In the genomic region with DNA sequence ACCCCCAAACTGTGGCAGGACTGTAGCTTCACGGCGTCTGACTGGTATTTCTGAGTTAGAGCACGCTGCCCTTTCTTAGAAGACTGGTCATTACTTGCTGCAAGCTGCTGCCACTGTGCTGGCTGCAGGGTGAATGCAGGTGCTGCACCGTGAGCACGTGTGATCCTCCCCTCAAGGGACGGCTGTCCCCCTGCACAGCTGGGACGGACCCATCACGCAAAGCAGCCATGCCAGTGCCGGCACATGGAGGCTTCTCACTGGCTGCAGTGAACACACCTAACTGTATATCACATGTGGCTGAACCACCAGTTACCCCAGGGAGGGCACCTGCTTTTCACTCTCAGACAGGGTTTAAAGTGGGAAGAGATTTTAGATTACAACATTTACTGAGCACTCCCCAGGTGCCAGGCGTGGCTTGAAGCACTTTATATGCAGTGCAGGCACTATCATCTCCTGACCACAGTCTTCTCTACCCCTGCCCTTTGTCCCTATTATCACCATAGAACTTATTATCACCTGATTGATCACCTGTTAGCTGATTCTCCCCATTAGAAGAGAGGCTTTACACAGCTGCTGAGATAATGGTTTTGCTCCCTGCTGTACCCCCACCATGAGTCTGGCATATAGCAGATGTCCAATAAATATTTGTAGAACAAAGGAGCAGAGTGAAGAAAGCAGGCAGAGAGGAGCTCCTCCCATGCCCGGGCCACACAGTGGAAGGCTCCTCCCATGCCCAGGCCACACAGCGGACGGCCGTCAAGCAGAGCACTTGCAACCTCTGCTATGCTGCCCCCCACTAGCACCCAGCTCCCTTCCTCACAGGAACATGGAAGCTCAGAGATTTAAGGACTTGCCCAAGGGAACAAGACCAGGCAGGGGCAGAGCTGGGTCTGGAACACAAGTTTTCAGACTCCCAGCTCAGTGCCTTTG, we compare ENCODE assay signal across 1 cellular context.
TF ChIP-seq lines count a peak whose summit lies in the region.

No MANE protein-coding gene starts in this region.

TF ChIP-seq in HepG2, 621 proteins besides CTCF, POLR2A, EP300 and RAD21:
- no peak for TF ChIP-seq NCOA5 (CRISPR knock-in tag; IDR thresholded peaks at IDR 0.05)
- no peak for TF ChIP-seq ZSCAN22 (CRISPR knock-in tag; IDR thresholded peaks at IDR 0.05)
- TF ChIP-seq LBX2 (CRISPR knock-in tag; IDR thresholded peaks at IDR 0.05; ENCODE audit: borderline replicate concordance), result no peak
- no peak for TF ChIP-seq ZBTB38 (CRISPR knock-in tag; IDR thresholded peaks at IDR 0.05)
- TF ChIP-seq, protein P1, sequence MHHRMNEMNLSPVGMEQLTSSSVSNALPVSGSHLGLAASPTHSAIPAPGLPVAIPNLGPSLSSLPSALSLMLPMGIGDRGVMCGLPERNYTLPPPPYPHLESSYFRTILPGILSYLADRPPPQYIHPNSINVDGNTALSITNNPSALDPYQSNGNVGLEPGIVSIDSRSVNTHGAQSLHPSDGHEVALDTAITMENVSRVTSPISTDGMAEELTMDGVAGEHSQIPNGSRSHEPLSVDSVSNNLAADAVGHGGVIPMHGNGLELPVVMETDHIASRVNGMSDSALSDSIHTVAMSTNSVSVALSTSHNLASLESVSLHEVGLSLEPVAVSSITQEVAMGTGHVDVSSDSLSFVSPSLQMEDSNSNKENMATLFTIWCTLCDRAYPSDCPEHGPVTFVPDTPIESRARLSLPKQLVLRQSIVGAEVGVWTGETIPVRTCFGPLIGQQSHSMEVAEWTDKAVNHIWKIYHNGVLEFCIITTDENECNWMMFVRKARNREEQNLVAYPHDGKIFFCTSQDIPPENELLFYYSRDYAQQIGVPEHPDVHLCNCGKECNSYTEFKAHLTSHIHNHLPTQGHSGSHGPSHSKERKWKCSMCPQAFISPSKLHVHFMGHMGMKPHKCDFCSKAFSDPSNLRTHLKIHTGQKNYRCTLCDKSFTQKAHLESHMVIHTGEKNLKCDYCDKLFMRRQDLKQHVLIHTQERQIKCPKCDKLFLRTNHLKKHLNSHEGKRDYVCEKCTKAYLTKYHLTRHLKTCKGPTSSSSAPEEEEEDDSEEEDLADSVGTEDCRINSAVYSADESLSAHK (CRISPR knock-in tag; IDR thresholded peaks at IDR 0.05; ENCODE audit: borderline replicate concordance), result no peak
- TF ChIP-seq, protein P2, sequence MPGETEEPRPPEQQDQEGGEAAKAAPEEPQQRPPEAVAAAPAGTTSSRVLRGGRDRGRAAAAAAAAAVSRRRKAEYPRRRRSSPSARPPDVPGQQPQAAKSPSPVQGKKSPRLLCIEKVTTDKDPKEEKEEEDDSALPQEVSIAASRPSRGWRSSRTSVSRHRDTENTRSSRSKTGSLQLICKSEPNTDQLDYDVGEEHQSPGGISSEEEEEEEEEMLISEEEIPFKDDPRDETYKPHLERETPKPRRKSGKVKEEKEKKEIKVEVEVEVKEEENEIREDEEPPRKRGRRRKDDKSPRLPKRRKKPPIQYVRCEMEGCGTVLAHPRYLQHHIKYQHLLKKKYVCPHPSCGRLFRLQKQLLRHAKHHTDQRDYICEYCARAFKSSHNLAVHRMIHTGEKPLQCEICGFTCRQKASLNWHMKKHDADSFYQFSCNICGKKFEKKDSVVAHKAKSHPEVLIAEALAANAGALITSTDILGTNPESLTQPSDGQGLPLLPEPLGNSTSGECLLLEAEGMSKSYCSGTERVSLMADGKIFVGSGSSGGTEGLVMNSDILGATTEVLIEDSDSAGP (CRISPR knock-in tag; IDR thresholded peaks at IDR 0.05; ENCODE audit: borderline replicate concordance), result 0 out of 2 replicates have a peak, but pooled peaks have one; percentile 28
- TF ChIP-seq U2AF1 (optimal IDR thresholded peaks at IDR 0.05; ENCODE audit: low read depth, low read length), result no peak
- no peak for TF ChIP-seq YEATS4 (CRISPR knock-in tag; IDR thresholded peaks at IDR 0.05; ENCODE audit: borderline replicate concordance)
TF ChIP-seq in HepG2: peak in this region for 1.
